10 cellular contexts compared by ENCODE assay signal in the genomic region with DNA sequence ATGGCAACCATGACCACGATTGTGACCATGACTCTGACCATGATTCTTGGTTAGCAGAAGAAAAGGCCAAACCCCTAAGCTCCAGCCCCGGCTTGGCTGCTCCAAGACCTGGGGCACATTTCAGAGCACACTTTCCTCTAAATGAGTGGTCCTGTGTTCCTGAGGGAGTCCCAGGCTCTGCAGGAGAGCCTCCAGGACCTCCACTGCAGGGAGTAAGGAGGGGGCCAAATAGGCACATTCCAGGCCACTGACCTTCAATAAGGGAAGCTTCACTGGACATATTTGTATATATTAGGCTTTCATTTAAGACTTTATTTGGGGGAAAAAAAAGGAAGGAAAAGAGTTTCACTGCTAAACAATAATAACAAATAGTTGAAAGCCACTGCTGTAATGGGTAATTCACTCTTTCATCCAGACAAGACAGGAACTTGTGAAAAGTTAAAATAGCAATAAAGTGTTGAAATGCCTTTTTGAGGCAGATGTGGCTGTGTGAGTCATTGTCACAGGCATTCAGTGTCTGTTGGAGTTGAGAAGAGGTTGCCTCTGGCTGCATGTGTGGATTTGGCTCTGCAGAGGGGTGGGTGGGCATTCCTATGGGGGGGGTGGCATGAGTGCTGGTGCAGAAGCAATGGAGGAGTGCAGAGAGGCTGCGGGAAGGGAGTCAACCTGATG.
A peak's percentile ranks its signal among the peaks of the same experiment; 100 is the strongest.
DNase-seq lines count a peak whose midpoint lies in the region; ATAC-seq and TF ChIP-seq lines count a peak whose summit lies in the region.
"Had no signal": no experiment of that assay in that cellular context is flagged by ENCODE, and none has a peak within 500 bp of the region (broad histone marks: within the 10 kb centered on the region; RNA-seq: fewer than 3 reads in every experiment).

No MANE protein-coding gene starts in this region.

- H3K27me3 ChIP-seq in body of pancreas (no peaks in the 10 kb centered on the region), mesendoderm (ENCODE audit: insufficient read depth, low read length, poor library complexity) (no peaks in the 10 kb centered on the region)

- ATAC-seq in body of pancreas (peak; percentile 18), GM18502 (IDR thresholded peaks at IDR 0.05; ENCODE audit: poor library complexity, unreplicated experiment) (no peak), GM19452 (IDR thresholded peaks at IDR 0.05; ENCODE audit: unreplicated experiment) (no peak)
- ATAC-seq: HCT116 had no signal

- H3K4me2 ChIP-seq in mesendoderm (ENCODE audit: low read length), result no peak overlapping the region

- no peak overlapping the region for H4K8ac ChIP-seq in mesendoderm (ENCODE audit: low read depth, low read length)

- no peak overlapping the region for H3K9ac ChIP-seq in mesendoderm (ENCODE audit: low read length)

- no peaks in the 10 kb centered on the region for H3K79me2 ChIP-seq in mesendoderm (ENCODE audit: control insufficient read depth, insufficient read depth, low read length)

- no peak overlapping the region for H4K5ac ChIP-seq in mesendoderm (ENCODE audit: low read length)

- H3K79me1 ChIP-seq in mesendoderm (ENCODE audit: low read length), result no peaks in the 10 kb centered on the region

- intact Hi-C loops in body of pancreas (cut with DNase I), result no loop called here

- H3K56ac ChIP-seq in mesendoderm (ENCODE audit: low read length), result no peak overlapping the region

- H3K4ac ChIP-seq in mesendoderm (ENCODE audit: low read depth, low read length), result no peak overlapping the region

- no peaks in the 10 kb centered on the region for H3K4me1 ChIP-seq in body of pancreas
- peaks cover 2% of the 10 kb centered on the region for H3K4me1 ChIP-seq in mesendoderm (ENCODE audit: control insufficient read depth, low read depth, low read length)

- no peaks in the 10 kb centered on the region for H3K36me3 ChIP-seq in body of pancreas (replicated peaks in 1 of 2; ENCODE audit: insufficient read depth in 1 of 2, low read depth in 2 of 2)
- no peaks in the 10 kb centered on the region for H3K36me3 ChIP-seq in mesendoderm (ENCODE audit: control insufficient read depth, insufficient read depth, low read length)

- no peak overlapping the region for H3K18ac ChIP-seq in mesendoderm (ENCODE audit: low read length)

- H2BK120ac ChIP-seq in mesendoderm (ENCODE audit: low read depth, low read length), result no peak overlapping the region

- no peak for TF ChIP-seq POLR2A in body of pancreas (IDR thresholded peaks at IDR 0.05)

- H3K27ac ChIP-seq in body of pancreas (peak overlapping the region in 1 of 4 donors; percentile 4), mesendoderm (ENCODE audit: low read depth, low read length) (peak overlapping the region; percentile 60)

- WGBS in body of pancreas, 2 donors, result 72 to 93% methylated on average over 3 of the region's 3 CpGs
- no CpG with 5 or more reads among the region's 3 CpGs for WGBS in mesendoderm (ENCODE audit: extremely low coverage, insufficient coverage, low lambda C conversion rate)

- H3K4me3 ChIP-seq in AG09309 (ENCODE audit: control insufficient read depth, low read depth, low read length) (no peak overlapping the region), body of pancreas (no peak overlapping the region), mesendoderm (ENCODE audit: low read length) (no peak overlapping the region)
- no peak overlapping the region for H3K4me3 ChIP-seq in Jurkat, Clone E6-1 (ENCODE audit: low read length)

- no peak overlapping the region for H2BK5ac ChIP-seq in mesendoderm (ENCODE audit: low read length)

- H2AK5ac ChIP-seq in mesendoderm (ENCODE audit: low read length), result no peak overlapping the region

- no peak overlapping the region for H3K23ac ChIP-seq in mesendoderm (ENCODE audit: low read length)

- TF ChIP-seq CTCF in AG09309 (IDR thresholded peaks at IDR 0.05; ENCODE audit: control insufficient read depth, insufficient read depth, low read depth, low read length, missing control alignments) (no peak), body of pancreas (IDR thresholded peaks at IDR 0.05) (no peak)

- DNase-seq in AG09309 (ENCODE audit: low read depth), result peak; percentile 68
- DNase-seq in Jurkat, Clone E6-1 (ENCODE audit: low read depth, low spot score), result peak; percentile 11
- peak in 1 of 4 donors; percentile 41 for DNase-seq in body of pancreas
- peak; percentile 88 for DNase-seq in mesendoderm
- DNase-seq in NCI-H526 (lab: John Stamatoyannopoulos, UW), result no peak
- no peak for DNase-seq in NCI-H2107 treated with DMSO at 0.1 percent for 48 hours (lab: John Stamatoyannopoulos, UW; ENCODE audit: unreplicated experiment)
- DNase-seq: NCI-H510A had no signal

- H2BK15ac ChIP-seq in mesendoderm (replicated peaks; ENCODE audit: low read depth), result no peak overlapping the region

- peaks cover 0 to 7% (median 0%) of the 10 kb centered on the region in 3 donors for H3K9me3 ChIP-seq in body of pancreas

Comparison
In these comparisons a context has a peak if more than half of its experiments do, and no peak if none do; other contexts are left out.
1. DNase-seq: peak in AG09309 (single experiment), Jurkat, Clone E6-1 (single experiment) and mesendoderm (single experiment); none in NCI-H526 (0 of 2) and NCI-H2107 treated with DMSO at 0.1 percent for 48 hours (single experiment).